In genomic region chr1:158145173-158145719, GRCh38 we compare ENCODE assay signal across 10 cellular contexts. TPM values are rescaled to one million over a fixed set of nuclear protein-coding genes. Genes with fewer than 3 reads are reported as not detected.
DNase-seq lines count a peak whose midpoint lies in the region; ATAC-seq and TF ChIP-seq lines count a peak whose summit lies in the region.
"Had no signal": no experiment of that assay in that cellular context is flagged by ENCODE, and none has a peak within 500 bp of the region (broad histone marks: within the 10 kb centered on the region; RNA-seq: fewer than 3 reads in every experiment).

No MANE protein-coding gene starts in this region.

- H4K91ac ChIP-seq in H9 (ENCODE audit: insufficient read length, low read depth, low read length): no peak overlapping the region

- no peaks in the 10 kb centered on the region for H3K79me2 ChIP-seq in H9 (ENCODE audit: insufficient read depth, low read length)

- no peak overlapping the region for H3K27ac Mint-ChIP-seq in H9

- no peak overlapping the region for H3K4me3 Mint-ChIP-seq in H9

- H3K23me2 ChIP-seq in H9 (ENCODE audit: insufficient read length, low read depth, low read length, poor library complexity, severe bottlenecking): no peaks in the 10 kb centered on the region

- H2BK20ac ChIP-seq in H9 (ENCODE audit: low read depth, low read length, poor library complexity, severe bottlenecking): no peak overlapping the region

- H3K36me3 Mint-ChIP-seq in H9 (ENCODE audit: insufficient read depth in 1 of 3, low read depth in 3 of 3): 0 out of 7 replicates have a peak, but pooled peaks cover 0 to 5% (median 0%) of the 10 kb centered on the region in 3 experiments

- H3K9me3 ChIP-seq in colonic mucosa (no peaks in the 10 kb centered on the region), H9 (ENCODE audit: control insufficient read depth, low read depth, low read length) (no peaks in the 10 kb centered on the region)
- H3K9me3 ChIP-seq: HAP-1 had no signal

- H3K4me2 ChIP-seq in H9 (ENCODE audit: insufficient read depth, insufficient read length, low read length): no peak overlapping the region

- H4K5ac ChIP-seq in H9 (ENCODE audit: insufficient read length, low read depth, low read length): no peak overlapping the region

- no peak overlapping the region for H2BK5ac ChIP-seq in H9 (ENCODE audit: insufficient read length, low read length)

- intact Hi-C loops in sciatic nerve (cut with DNase I): no loop called here
- intact Hi-C loops in colonic mucosa (cut with DNase I): no loop called here

- no peak overlapping the region for H2BK12ac ChIP-seq in H9 (ENCODE audit: insufficient read length, low read depth, low read length)

- H3K4me1 ChIP-seq in colonic mucosa: peaks cover 6% of the 10 kb centered on the region
- H3K4me1 ChIP-seq in H9 (ENCODE audit: insufficient read depth, low read length): no peaks in the 10 kb centered on the region
- H3K4me1 ChIP-seq: HAP-1 had no signal

- no peaks in the 10 kb centered on the region for H3K79me1 ChIP-seq in H9 (ENCODE audit: insufficient read depth, low read depth, low read length, poor library complexity, severe bottlenecking)

- peak; percentile 78 for DNase-seq in ELR (ENCODE audit: low read depth)
- peak; percentile 66 for DNase-seq in fibroblast of villous mesenchyme (ENCODE audit: low read depth)
- peak; percentile 76 for DNase-seq in sciatic nerve (ENCODE audit: low spot score)
- no peak for DNase-seq in occipital lobe (lab: John Stamatoyannopoulos, UW)
- no peak for DNase-seq in colonic mucosa
- no peak for DNase-seq in H9

- H3K18ac ChIP-seq in H9 (ENCODE audit: insufficient read length, low read depth, low read length): no peak overlapping the region

- no peaks in the 10 kb centered on the region for H4K20me1 ChIP-seq in H9 (ENCODE audit: control insufficient read depth, insufficient read depth, insufficient read length)

- H3K9ac ChIP-seq in colonic mucosa (ENCODE audit: low read depth in 2 of 2, low read length in 2 of 2): no peak overlapping the region
- no peak overlapping the region for H3K9ac ChIP-seq in H9 (ENCODE audit: extremely low read depth, insufficient read length, low read length)

- H2AFZ ChIP-seq in H9 (ENCODE audit: low read length): no peak overlapping the region

- H3K4me1 Mint-ChIP-seq in H9: peaks cover 3 to 18% of the 10 kb centered on the region in 2 experiments

- no peak overlapping the region for H3K23ac ChIP-seq in H9 (ENCODE audit: insufficient read length, low read depth, low read length)

- H3K14ac ChIP-seq in H9 (ENCODE audit: insufficient read depth, low read length): no peak overlapping the region

- no peak overlapping the region for H3K4ac ChIP-seq in H9 (ENCODE audit: low read depth, low read length)

- H3K9me3 Mint-ChIP-seq in H9: peaks cover 0 to 5% of the 10 kb centered on the region in 2 experiments; a peak in 1 of 5 replicates

- H3K4me3 ChIP-seq in fibroblast of villous mesenchyme (ENCODE audit: low read depth, low read length) (no peak overlapping the region), colonic mucosa (no peak overlapping the region)
- H3K4me3 ChIP-seq: HAP-1, SK-N-MC had no signal

- H3K27me3 ChIP-seq in colonic mucosa: no peaks in the 10 kb centered on the region
- no peaks in the 10 kb centered on the region; the same call in 1 of the 2 replicates for H3K27me3 ChIP-seq in H9 (ENCODE audit: insufficient read depth, low read length)

- H3K27ac ChIP-seq in VCaP (peak overlapping the region; percentile 47), colonic mucosa (no peak overlapping the region), H9 (ENCODE audit: insufficient read length, low read depth, low read length) (no peak overlapping the region)
- H3K27ac ChIP-seq: SK-N-MC had no signal

- no peaks in the 10 kb centered on the region for H3K36me3 ChIP-seq in colonic mucosa
- H3K36me3 ChIP-seq: HAP-1 had no signal

- no peak overlapping the region for H3K56ac ChIP-seq in H9 (ENCODE audit: insufficient read length, low read depth, low read length)

- no peak for ATAC-seq in sciatic nerve
- ATAC-seq in HG02981 (IDR thresholded peaks at IDR 0.05; ENCODE audit: unreplicated experiment): no peak

- H3T11ph ChIP-seq in H9 (ENCODE audit: low read length): no peak overlapping the region

- H2AK5ac ChIP-seq in H9 (ENCODE audit: insufficient read length, low read length): no peak overlapping the region

- H4K8ac ChIP-seq in H9 (replicated peaks; ENCODE audit: insufficient read length, low read depth, low read length): no peak overlapping the region

- no peak overlapping the region for H2BK15ac ChIP-seq in H9 (ENCODE audit: low read depth, low read length)

- no peak for TF ChIP-seq CTCF in VCaP (conservative IDR thresholded peaks at IDR 0.05)
- TF ChIP-seq CTCF in fibroblast of villous mesenchyme (IDR thresholded peaks at IDR 0.05; ENCODE audit: insufficient read depth, low read depth, low read length): no peak
- TF ChIP-seq CTCF in colonic mucosa (IDR thresholded peaks at IDR 0.05): no peak
- no peak for TF ChIP-seq CTCF in H9 (conservative IDR thresholded peaks at IDR 0.05)

- no peak overlapping the region for H2BK120ac ChIP-seq in H9 (ENCODE audit: low read depth, low read length, poor library complexity, severe bottlenecking)

- peaks cover 43% of the 10 kb centered on the region for H3K27me3 Mint-ChIP-seq in H9 (ENCODE audit: low read depth)

RNA-seq across cellular contexts. Expression of gene CD1D, which starts 35.4 kb away (rescaled TPM):
- total RNA-seq in fibroblast of villous mesenchyme: under 0.01 TPM in 2 replicates
- total RNA-seq in sciatic nerve: 1.1 TPM
- total RNA-seq in occipital lobe: 1.6 TPM
- 1 to 10 TPM; 4.6 to 7.9 TPM for total RNA-seq in colonic mucosa
- 0.98 and 1.3 TPM in 2 replicates for total RNA-seq in H9 (2021)

Comparison
In these comparisons a context has a peak if more than half of its experiments do, and no peak if none do; other contexts are left out.
1. DNase-seq: peak in ELR (single experiment), fibroblast of villous mesenchyme (single experiment) and sciatic nerve (single experiment); none in occipital lobe (single experiment), colonic mucosa (single experiment) and H9 (single experiment).